18 cellular contexts compared by ENCODE assay signal in the genomic region with DNA sequence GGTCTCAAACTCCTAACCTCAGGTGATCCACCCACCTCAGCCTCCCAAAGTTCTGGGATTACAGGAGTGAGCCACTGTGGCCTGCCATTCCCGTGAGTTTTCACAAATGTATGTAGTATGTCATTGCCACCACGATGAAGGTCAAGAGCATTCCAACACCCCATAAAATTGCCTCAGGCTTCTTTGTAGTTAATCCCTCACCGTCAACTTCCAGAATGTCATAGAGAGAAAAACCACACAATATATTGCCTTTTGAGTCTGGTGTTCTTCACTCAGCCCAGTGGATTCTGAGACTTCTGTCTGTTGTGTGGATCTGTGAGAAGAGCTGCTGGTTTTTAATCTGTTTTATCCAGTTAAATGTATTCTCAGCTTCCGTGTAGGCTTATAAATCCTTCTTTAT. TPM values are rescaled to one million over a fixed set of nuclear protein-coding genes. Genes with fewer than 3 reads are reported as not detected.
DNase-seq lines count a peak whose midpoint lies in the region; ATAC-seq, FAIRE-seq and TF ChIP-seq lines count a peak whose summit lies in the region.
"Had no signal": no experiment of that assay in that cellular context is flagged by ENCODE, and none has a peak within 500 bp of the region (broad histone marks: within the 10 kb centered on the region; RNA-seq: fewer than 3 reads in every experiment).

No MANE protein-coding gene starts in this region.

- 0 out of 2 replicates have a peak, but pooled peaks cover 4% of the 10 kb centered on the region for H3K79me2 ChIP-seq in Karpas-422 (ENCODE audit: low read length)
- H3K79me2 ChIP-seq in astrocyte (ENCODE audit: insufficient read depth, low read length) = peaks cover 6% of the 10 kb centered on the region
- H3K79me2 ChIP-seq in osteoblast (ENCODE audit: insufficient read depth, low read length) = peaks cover 31% of the 10 kb centered on the region

- H3K9me3 Mint-ChIP-seq in astrocyte (ENCODE audit: unreplicated experiment) (no peaks in the 10 kb centered on the region), natural killer cell (no peaks in the 10 kb centered on the region)
- H3K9me3 Mint-ChIP-seq: CD8-positive, alpha-beta T cell had no signal

- TF ChIP-seq POLR2A in gastroesophageal sphincter (IDR thresholded peaks at IDR 0.05) = no peak

- H3K36me3 Mint-ChIP-seq in astrocyte (ENCODE audit: low read depth, unreplicated experiment) (peaks cover 28% of the 10 kb centered on the region), natural killer cell (peaks cover 3% of the 10 kb centered on the region)

- H3K4me2 ChIP-seq in Karpas-422 (ENCODE audit: low read depth, low read length, poor library complexity, severe bottlenecking) (no peak overlapping the region), astrocyte (ENCODE audit: low read length) (no peak overlapping the region), osteoblast (ENCODE audit: insufficient read depth, low read length) (no peak overlapping the region)

- TF ChIP-seq EP300 in gastroesophageal sphincter (IDR thresholded peaks at IDR 0.05) = no peak

- peak overlapping the region; percentile 14 for H3K27ac Mint-ChIP-seq in astrocyte (ENCODE audit: unreplicated experiment)
- no peak overlapping the region for H3K27ac Mint-ChIP-seq in natural killer cell
- H3K27ac Mint-ChIP-seq: CD8-positive, alpha-beta T cell had no signal

- H3K9ac ChIP-seq in Karpas-422 (ENCODE audit: low read length) (no peak overlapping the region), astrocyte (ENCODE audit: low read length) (no peak overlapping the region)

- no peaks in the 10 kb centered on the region for H4K20me1 ChIP-seq in Karpas-422 (ENCODE audit: insufficient read depth, low read depth, low read length)
- H4K20me1 ChIP-seq in astrocyte (ENCODE audit: insufficient read depth, low read length) = peaks cover 17% of the 10 kb centered on the region
- no peaks in the 10 kb centered on the region for H4K20me1 ChIP-seq in osteoblast (ENCODE audit: insufficient read depth, low read length)

- intact Hi-C loops in tibial artery (cut with DNase I; ENCODE audit: low total_unique reads) = no loop called here
- intact Hi-C loops in natural killer cell (cut with micrococcal nuclease) = no loop called here

- H3K4me1 ChIP-seq in Karpas-422 (ENCODE audit: low read length) (no peaks in the 10 kb centered on the region), astrocyte (ENCODE audit: insufficient read depth, low read length) (no peaks in the 10 kb centered on the region), osteoblast (ENCODE audit: insufficient read depth, low read length) (no peaks in the 10 kb centered on the region), gastroesophageal sphincter (no peaks in the 10 kb centered on the region), tibial artery (no peaks in the 10 kb centered on the region)
- H3K4me1 ChIP-seq: BE2C had no signal

- 65% methylated on average over 3 to 4 of the region's 4 CpGs for WGBS in gastroesophageal sphincter (ENCODE audit: low coverage in 1 of 2), 2 donors

- DNase-seq in EL (peak; percentile 77), Karpas-422 (peak; percentile 9), astrocyte (ENCODE audit: low read depth) (no peak), osteoblast (ENCODE audit: insufficient read length, low spot score, missing footprints) (no peak), NCI-H1092 (lab: John Stamatoyannopoulos, UW) (no peak), tibial artery (no peak), natural killer cell (no peak)
- DNase-seq: BE2C; CD8-positive, alpha-beta T cell; H7; NCI-H1092 treated with DMSO at 0.1 percent for 48 hours; NCI-H1694; NCI-H748 treated with DMSO at 0.1 percent for 48 hours; PC-3 had no signal

- no peaks in the 10 kb centered on the region for H3K27me3 ChIP-seq in Karpas-422 (ENCODE audit: low read length)
- H3K27me3 ChIP-seq in astrocyte (ENCODE audit: insufficient read depth, low read length) = no peaks in the 10 kb centered on the region
- H3K27me3 ChIP-seq in osteoblast (ENCODE audit: insufficient read depth, low read length) = no peaks in the 10 kb centered on the region
- no peaks in the 10 kb centered on the region for H3K27me3 ChIP-seq in gastroesophageal sphincter
- no peaks in the 10 kb centered on the region for H3K27me3 ChIP-seq in tibial artery
- H3K27me3 ChIP-seq: BE2C had no signal

- ATAC-seq in gastroesophageal sphincter (no peak), natural killer cell (no peak)
- ATAC-seq: CD8-positive, alpha-beta T cell; PC-3; SK-N-SH treated with all-trans-retinoic acid at 6 μM for 48 hours had no signal

- H3K27me3 Mint-ChIP-seq in astrocyte (ENCODE audit: low read depth, unreplicated experiment) (no peaks in the 10 kb centered on the region), natural killer cell (ENCODE audit: low read depth in 2 of 2) (no peaks in the 10 kb centered on the region)

- H3K36me3 ChIP-seq in Karpas-422 (ENCODE audit: insufficient read depth, low read length) = peaks cover 46% of the 10 kb centered on the region
- H3K36me3 ChIP-seq in astrocyte (ENCODE audit: insufficient read depth, low read length) = peaks cover 50% of the 10 kb centered on the region
- peaks cover 68% of the 10 kb centered on the region for H3K36me3 ChIP-seq in osteoblast (ENCODE audit: insufficient read depth, low read length)
- peaks cover 0 to 100% of the 10 kb centered on the region in 2 donors for H3K36me3 ChIP-seq in gastroesophageal sphincter
- peaks cover 55 to 97% (median 88%) of the 10 kb centered on the region in 3 donors for H3K36me3 ChIP-seq in tibial artery

- H3K4me1 Mint-ChIP-seq in astrocyte (ENCODE audit: low read depth, unreplicated experiment) (no peaks in the 10 kb centered on the region), natural killer cell (peaks cover 7% of the 10 kb centered on the region in 2 donors)

- H3K9me2 ChIP-seq in Karpas-422 (replicated peaks; ENCODE audit: insufficient read depth, low read length) = no peaks in the 10 kb centered on the region

- no peak overlapping the region for H2AFZ ChIP-seq in Karpas-422 (ENCODE audit: low read length)
- no peak overlapping the region for H2AFZ ChIP-seq in astrocyte (ENCODE audit: low read depth, low read length)
- no peak overlapping the region for H2AFZ ChIP-seq in osteoblast (ENCODE audit: low read length)

- H3K9me3 ChIP-seq in Karpas-422 (ENCODE audit: low read length) (no peaks in the 10 kb centered on the region), astrocyte (ENCODE audit: insufficient read depth, low read depth, low read length) (no peaks in the 10 kb centered on the region), osteoblast (ENCODE audit: low read depth, low read length) (no peaks in the 10 kb centered on the region), gastroesophageal sphincter (no peaks in the 10 kb centered on the region), tibial artery (no peaks in the 10 kb centered on the region)
- H3K9me3 ChIP-seq: BE2C had no signal

- no peak for FAIRE-seq in astrocyte (lab: Jason Lieb, UNC)

- TF ChIP-seq CTCF in astrocyte (IDR thresholded peaks at IDR 0.05; ENCODE audit: insufficient read depth, low read depth, low read length) (no peak), osteoblast (IDR thresholded peaks at IDR 0.05; ENCODE audit: extremely low read depth, low read depth, low read length) (no peak), gastroesophageal sphincter (IDR thresholded peaks at IDR 0.05) (no peak), tibial artery (IDR thresholded peaks at IDR 0.05) (no peak), natural killer cell (IDR thresholded peaks at IDR 0.05) (no peak)

- H3K4me3 Mint-ChIP-seq in astrocyte (ENCODE audit: unreplicated experiment) = no peak overlapping the region
- H3K4me3 Mint-ChIP-seq in natural killer cell = no peak overlapping the region
- H3K4me3 Mint-ChIP-seq: CD8-positive, alpha-beta T cell had no signal

- H3K27ac ChIP-seq in Karpas-422 (ENCODE audit: low read length) (no peak overlapping the region), astrocyte (ENCODE audit: low read depth, low read length) (no peak overlapping the region), osteoblast (ENCODE audit: low read depth, low read length) (peak overlapping the region; percentile 19), gastroesophageal sphincter (no peak overlapping the region), tibial artery (no peak overlapping the region)

- H3K4me3 ChIP-seq in Karpas-422 (ENCODE audit: low read length) = no peak overlapping the region
- no peak overlapping the region for H3K4me3 ChIP-seq in astrocyte (ENCODE audit: insufficient read depth, low read depth, low read length)
- H3K4me3 ChIP-seq in osteoblast (ENCODE audit: insufficient read depth, low read length) = no peak overlapping the region
- H3K4me3 ChIP-seq in gastroesophageal sphincter = no peak overlapping the region
- H3K4me3 ChIP-seq in tibial artery = no peak overlapping the region

RNA-seq across cellular contexts. Expression of a gene that starts 12.6 kb away (rescaled TPM):
- total RNA-seq in Karpas-422 (2014; rRNA removed; shearing (Covaris generic); ENCODE audit: low replicate concordance) = 17.9 and 30.3 TPM in 2 replicates
- 4.6 and 4.7 TPM in 2 replicates for total RNA-seq in astrocyte
- 4.3 and 7.4 TPM in 2 replicates for total RNA-seq in osteoblast
- total RNA-seq in gastroesophageal sphincter = 1 to 10 TPM in 3 of 4 donors, under 1 TPM in 1; 0.35 to 1.9 (median 1.2) TPM
- total RNA-seq in natural killer cell = under 1 TPM; 0.59 to 0.80 (median 0.59) TPM

RNA-seq across cellular contexts. Expression of a gene that starts 17.2 kb away (rescaled TPM):
- 70.6 and 127 TPM in 2 replicates for total RNA-seq in Karpas-422 (2014; rRNA removed; shearing (Covaris generic); ENCODE audit: low replicate concordance)
- total RNA-seq in astrocyte (59.0 and 63.4 TPM in 2 replicates), osteoblast (29.7 and 33.0 TPM in 2 replicates), gastroesophageal sphincter (10 to 100 TPM; 54.8 to 79.5 (median 70.7) TPM), natural killer cell (10 to 100 TPM; 32.0 to 47.6 (median 47.2) TPM)

RNA-seq across cellular contexts. Expression of a gene that starts 47.1 kb away (rescaled TPM):
- total RNA-seq in Karpas-422 (2014; rRNA removed; shearing (Covaris generic); ENCODE audit: low replicate concordance) = not detected in 2 replicates
- not detected in 2 replicates for total RNA-seq in astrocyte
- under 0.01 TPM in 1 of 2 replicates, not detected in the other for total RNA-seq in osteoblast
- 1 to 10 TPM in 3 of 4 donors, not detected in 1; 1.2 to 5.0 (median 2.6) TPM for total RNA-seq in gastroesophageal sphincter
- not detected for total RNA-seq in natural killer cell
- total RNA-seq: CD8-positive, alpha-beta T cell; Daoy; HT-29; PC-3 had no signal

Comparison
In these comparisons a context has a peak if more than half of its experiments do, and no peak if none do; other contexts are left out.
1. DNase-seq: peak in EL (single experiment) and Karpas-422 (single experiment); none in astrocyte (single experiment), osteoblast (single experiment), NCI-H1092 (single experiment), tibial artery (0 of 2) and natural killer cell (single experiment).